ENCODE assay signal across 21 cellular contexts in genomic region chr7:14924398-14924797, GRCh38. TPM values are rescaled to one million over a fixed set of nuclear protein-coding genes. Genes with fewer than 3 reads are reported as not detected.
DNase-seq lines count a peak whose midpoint lies in the region; ATAC-seq, FAIRE-seq and TF ChIP-seq lines count a peak whose summit lies in the region.
"Had no signal": no experiment of that assay in that cellular context is flagged by ENCODE, and none has a peak within 500 bp of the region (broad histone marks: within the 10 kb centered on the region; RNA-seq: fewer than 3 reads in every experiment).

No MANE protein-coding gene starts in this region.

- H3K9me3 Mint-ChIP-seq in naive thymus-derived CD8-positive, alpha-beta T cell: peaks cover 0 to 17% (median 5%) of the 10 kb centered on the region in 9 donors
- H3K9me3 Mint-ChIP-seq: activated CD4-positive, alpha-beta memory T cell treated with anti-CD3 and anti-CD28 coated beads, Interleukin-2, amount 10 ng/mL, durations not matched to agents 7 days and 5 days; type B pancreatic cell had no signal

- no peak overlapping the region for H3K27ac Mint-ChIP-seq in naive thymus-derived CD8-positive, alpha-beta T cell
- H3K27ac Mint-ChIP-seq: activated CD4-positive, alpha-beta memory T cell treated with anti-CD3 and anti-CD28 coated beads, Interleukin-2, amount 10 ng/mL, durations not matched to agents 7 days and 5 days; activated T-helper 2 cell treated with anti-CD3 and anti-CD28 coated beads, Interferon-gamma antibody, Interleukin-2, Interleukin-4, amounts not matched to agents 10 μg/mL and 5 μg/mL and 100 μg/mL, durations not matched to agents 14 hours and 24 hours and 36 hours; naive thymus-derived CD4-positive, alpha-beta T cell; type B pancreatic cell had no signal

- ATAC-seq in naive thymus-derived CD8-positive, alpha-beta T cell: no peak
- ATAC-seq: naive thymus-derived CD4-positive, alpha-beta T cell had no signal

- no peaks in the 10 kb centered on the region for H3K4me1 Mint-ChIP-seq in naive thymus-derived CD8-positive, alpha-beta T cell
- H3K4me1 Mint-ChIP-seq: activated CD4-positive, alpha-beta memory T cell treated with anti-CD3 and anti-CD28 coated beads, Interleukin-2, amount 10 ng/mL, durations not matched to agents 7 days and 5 days; naive thymus-derived CD4-positive, alpha-beta T cell had no signal

- no peaks in the 10 kb centered on the region for H4K20me1 ChIP-seq in OCI-LY3 (ENCODE audit: insufficient read depth, low read length)
- H4K20me1 ChIP-seq: BLaER1 had no signal

- H3K27me3 ChIP-seq in OCI-LY3 (ENCODE audit: low read depth, low read length): no peaks in the 10 kb centered on the region
- H3K27me3 ChIP-seq: ascending aorta, BLaER1, MG63 had no signal

- H3K27me3 Mint-ChIP-seq in naive thymus-derived CD8-positive, alpha-beta T cell: no peaks in the 10 kb centered on the region
- H3K27me3 Mint-ChIP-seq: activated CD4-positive, alpha-beta memory T cell treated with anti-CD3 and anti-CD28 coated beads, Interleukin-2, amount 10 ng/mL, durations not matched to agents 7 days and 5 days; naive thymus-derived CD4-positive, alpha-beta T cell; type B pancreatic cell had no signal

- no peaks in the 10 kb centered on the region for H3K9me3 ChIP-seq in OCI-LY3 (ENCODE audit: insufficient read depth, low read length)
- H3K9me3 ChIP-seq: ascending aorta, BLaER1, MG63 had no signal

- POLR2A ChIA-PET in naive thymus-derived CD8-positive, alpha-beta T cell (lab: Charles Lee): no interaction called here

- no peak overlapping the region for H3K4me3 ChIP-seq in OCI-LY3 (ENCODE audit: low read length)
- H3K4me3 ChIP-seq in lower leg skin (ENCODE audit: low read depth, poor library complexity, severe bottlenecking): no peak overlapping the region
- H3K4me3 ChIP-seq: ascending aorta, BLaER1, MG63 had no signal

- TF ChIP-seq CTCF in OCI-LY3 (IDR thresholded peaks at IDR 0.05; ENCODE audit: low read depth, low read length) (peak; percentile 24; the same call in 1 of the 2 replicates), lower leg skin (IDR thresholded peaks at IDR 0.05) (no peak)

- no peaks in the 10 kb centered on the region for H3K4me1 ChIP-seq in OCI-LY3 (ENCODE audit: low read length)
- H3K4me1 ChIP-seq: ascending aorta, BLaER1 had no signal

- H2AFZ ChIP-seq in OCI-LY3 (ENCODE audit: low read depth, low read length): no peak overlapping the region

- no peaks in the 10 kb centered on the region for H3K36me3 Mint-ChIP-seq in naive thymus-derived CD8-positive, alpha-beta T cell
- H3K36me3 Mint-ChIP-seq: naive thymus-derived CD4-positive, alpha-beta T cell; type B pancreatic cell had no signal

- intact Hi-C loops in lower leg skin (cut with DNase I; ENCODE audit: low total_unique reads): no loop called here

- no peak overlapping the region for H3K4me2 ChIP-seq in OCI-LY3 (ENCODE audit: low read length)
- H3K4me2 ChIP-seq: BLaER1 had no signal

- WGBS in lower leg skin, 2 donors: 50 to 73% methylated on average over 1 of the region's 1 CpG

- TF ChIP-seq POLR2A in GM12892 (IDR thresholded peaks at IDR 0.05; ENCODE audit: low read depth, low read length): no peak
- TF ChIP-seq POLR2A in lower leg skin (IDR thresholded peaks at IDR 0.05): no peak

- no peak overlapping the region for H3K4me3 Mint-ChIP-seq in naive thymus-derived CD8-positive, alpha-beta T cell
- H3K4me3 Mint-ChIP-seq: activated CD4-positive, alpha-beta memory T cell treated with anti-CD3 and anti-CD28 coated beads, Interleukin-2, amount 10 ng/mL, durations not matched to agents 7 days and 5 days; naive thymus-derived CD4-positive, alpha-beta T cell; type B pancreatic cell had no signal

- H3K27ac ChIP-seq in OCI-LY3 (ENCODE audit: low read length): no peak overlapping the region
- H3K27ac ChIP-seq: ascending aorta, BLaER1 had no signal

- FAIRE-seq in A204.1 (lab: Jason Lieb, UNC) (peak; percentile 92), GM12892 (lab: Jason Lieb, UNC) (no peak)
- FAIRE-seq: GM18507 had no signal

- no peak overlapping the region for H3K9ac ChIP-seq in OCI-LY3 (ENCODE audit: low read length)
- H3K9ac ChIP-seq: BLaER1 had no signal

- DNase-seq in EH (ENCODE audit: low read depth): peak; percentile 27
- DNase-seq in fibroblast of peridontal ligament (ENCODE audit: extremely low read depth): peak; percentile 46
- DNase-seq in naive thymus-derived CD8-positive, alpha-beta T cell: no peak
- DNase-seq in GM12892 (ENCODE audit: insufficient read length): no peak
- DNase-seq in 8988T: no peak
- no peak for DNase-seq in lower leg skin (ENCODE audit: low spot score in 2 of 2)
- DNase-seq: activated CD4-positive, alpha-beta memory T cell treated with anti-CD3 and anti-CD28 coated beads, Interleukin-2, amount 10 ng/mL, durations not matched to agents 7 days and 5 days; GDM1; MG63; naive thymus-derived CD4-positive, alpha-beta T cell; NCI-H510A treated with DMSO at 0.1 percent for 48 hours; stimulated activated CD4-positive, alpha-beta T cell treated with anti-CD3 and anti-CD28 coated beads, Interleukin-4, amount 100 ng/mL, for 1 hour had no signal

- no peaks in the 10 kb centered on the region for H3K36me3 ChIP-seq in OCI-LY3 (replicated peaks; ENCODE audit: low read depth, low read length)
- H3K36me3 ChIP-seq: ascending aorta, BLaER1, MG63 had no signal

- no peaks in the 10 kb centered on the region for H3K79me2 ChIP-seq in OCI-LY3 (ENCODE audit: low read length)

RNA-seq across cellular contexts. Expression of gene DGKB, which starts 21.8 kb away (rescaled TPM):
- not detected for total RNA-seq in naive thymus-derived CD8-positive, alpha-beta T cell
- polyA plus RNA-seq in naive thymus-derived CD8-positive, alpha-beta T cell: not detected
- not detected for polyA plus RNA-seq in GM12892 (2012; ENCODE audit: missing spikeins)
- under 1 TPM in 2 of 4 donors, not detected in 2; 0.05 to 0.58 TPM for total RNA-seq in lower leg skin
- total RNA-seq: activated CD4-positive, alpha-beta memory T cell treated with anti-CD3 and anti-CD28 coated beads, Interleukin-2, amount 10 ng/mL, durations not matched to agents 7 days and 5 days; activated T-helper 2 cell treated with anti-CD3 and anti-CD28 coated beads, Interferon-gamma antibody, Interleukin-2, Interleukin-4, amounts not matched to agents 10 μg/mL and 5 μg/mL and 100 μg/mL, durations not matched to agents 14 hours and 24 hours and 36 hours; ascending aorta; kidney epithelial cell; naive thymus-derived CD4-positive, alpha-beta T cell; renal cortical epithelial cell had no signal
- polyA plus RNA-seq: naive thymus-derived CD4-positive, alpha-beta T cell had no signal

Comparison
In these comparisons a context has a peak if more than half of its experiments do, and no peak if none do; other contexts are left out.
1. DNase-seq: peak in EH (single experiment) and fibroblast of peridontal ligament (single experiment); none in naive thymus-derived CD8-positive, alpha-beta T cell (0 of 10), GM12892 (single experiment), 8988T (single experiment) and lower leg skin (0 of 2).